ENCODE assay signal across 1 cellular context in genomic region chr7:87907136-87907906, GRCh38.
TF ChIP-seq lines count a peak whose summit lies in the region.
"Not testable (repeated sequence)": the region's sequence is repeated elsewhere in the genome, so short reads cannot be mapped to it uniquely, and the experiment has no call there.

No MANE protein-coding gene starts in this region.

TF ChIP-seq in HepG2, 621 proteins besides CTCF, POLR2A, EP300 and RAD21:
- TF ChIP-seq FOXA3 (CRISPR knock-in tag; IDR thresholded peaks at IDR 0.05) (peak; percentile 41; the same call in 1 of the 2 replicates), FOXA1 (CRISPR knock-in tag; IDR thresholded peaks at IDR 0.05) (peak; percentile 21; the same call in 1 of the 2 replicates), GATAD2A (CRISPR knock-in tag; IDR thresholded peaks at IDR 0.05) (peak; percentile 39; the same call in 1 of the 2 replicates), ARID5B (CRISPR knock-in tag; IDR thresholded peaks at IDR 0.05) (peak; percentile 55; the same call in 1 of the 2 replicates), ZGPAT (CRISPR knock-in tag; IDR thresholded peaks at IDR 0.05) (0 out of 2 replicates have a peak, but pooled peaks have one; percentile 13), ZNF12 (CRISPR knock-in tag; IDR thresholded peaks at IDR 0.05) (0 out of 2 replicates have a peak, but pooled peaks have one; percentile 14)
- TF ChIP-seq FOXA1 (IDR thresholded peaks at IDR 0.05), result not testable (repeated sequence)
